ENCODE assay signal across 15 cellular contexts in the genomic region with DNA sequence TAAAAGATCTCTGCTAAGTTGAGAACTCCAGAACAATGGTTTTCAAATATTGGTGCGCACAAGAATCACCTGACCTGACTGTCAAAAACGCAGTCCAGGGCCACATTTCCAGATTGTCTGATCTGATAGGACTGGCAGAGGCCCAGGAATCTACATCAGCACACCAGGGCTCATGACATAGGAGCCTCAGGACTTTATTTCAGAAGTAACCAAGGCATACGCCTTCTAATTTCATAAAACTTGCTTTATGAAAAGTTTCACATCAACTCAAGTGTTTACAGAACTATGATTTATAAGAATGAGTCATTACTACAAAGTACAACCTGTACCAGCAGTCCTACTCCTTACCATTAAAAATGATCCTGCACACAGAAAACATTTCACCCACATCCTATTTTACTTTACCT. TPM values are rescaled to one million over a fixed set of nuclear protein-coding genes. Genes with fewer than 3 reads are reported as not detected.
A peak's percentile ranks its signal among the peaks of the same experiment; 100 is the strongest.
DNase-seq lines count a peak whose midpoint lies in the region; ATAC-seq and TF ChIP-seq lines count a peak whose summit lies in the region.
"Had no signal": no experiment of that assay in that cellular context is flagged by ENCODE, and none has a peak within 500 bp of the region (broad histone marks: within the 10 kb centered on the region; RNA-seq: fewer than 3 reads in every experiment).

No MANE protein-coding gene starts in this region.

- WGBS in lung, 2 donors = 49 to 61% methylated on average over 3 of the region's 3 CpGs
- 70 to 81% methylated on average over 3 of the region's 3 CpGs for WGBS in thyroid gland, 2 donors

- H3K36me3 Mint-ChIP-seq in type B pancreatic cell = no peaks in the 10 kb centered on the region
- H3K36me3 Mint-ChIP-seq: IgD-negative memory B cell had no signal

- H3K4me1 Mint-ChIP-seq in type B pancreatic cell (ENCODE audit: unreplicated experiment) = peaks cover 4% of the 10 kb centered on the region

- intact Hi-C loops in colonic mucosa (cut with DNase I) = loop anchor here (2.0 to 5.0 kb wide), 2 partner anchors 248 to 432 kb away; a partner anchor contains a TSS
- intact Hi-C loops in thyroid gland (cut with DNase I) = loop anchor here (5.0 to 10.0 kb wide), 3 partner anchors 42 to 580 kb away; no protein-coding TSS in a partner anchor

- ATAC-seq in lung (ENCODE audit: insufficient read depth, low FRiP score) = peak; percentile 42
- ATAC-seq in GM21367 (IDR thresholded peaks at IDR 0.05; ENCODE audit: unreplicated experiment) = no peak
- ATAC-seq: Right ventricle myocardium inferior had no signal

- no peak for TF ChIP-seq POLR2A in thyroid gland (IDR thresholded peaks at IDR 0.05)

- no peak overlapping the region for H3K9ac ChIP-seq in colonic mucosa (ENCODE audit: low read depth in 2 of 2, low read length in 2 of 2)

- peak overlapping the region; percentile 25 for H3K4me3 Mint-ChIP-seq in type B pancreatic cell
- H3K4me3 Mint-ChIP-seq: CD4-positive, alpha-beta T cell; IgD-negative memory B cell had no signal

- DNase-seq in NCI-H69 (lab: John Stamatoyannopoulos, UW) (peak; percentile 16), colonic mucosa (peak; percentile 44), lung (ENCODE audit: low spot score) (peak; percentile 40), type B pancreatic cell (ENCODE audit: extremely low spot score, unreplicated experiment) (no peak), thyroid gland (no peak), NCI-H2081 (lab: John Stamatoyannopoulos, UW) (no peak), GOT3 (lab: John Stamatoyannopoulos, UW) (no peak)
- DNase-seq: anterior cingulate cortex; CD4-positive, alpha-beta T cell; GDM1; NCI-H1417 treated with DMSO at 0.1 percent for 48 hours had no signal

- no peak for TF ChIP-seq CTCF in colonic mucosa (IDR thresholded peaks at IDR 0.05)
- no peak for TF ChIP-seq CTCF in lung (IDR thresholded peaks at IDR 0.05; ENCODE audit: control extremely low read depth, extremely low read depth)
- no peak for TF ChIP-seq CTCF in type B pancreatic cell (conservative IDR thresholded peaks at IDR 0.05)
- no peak for TF ChIP-seq CTCF in thyroid gland (IDR thresholded peaks at IDR 0.05)

- no peaks in the 10 kb centered on the region for H3K4me1 ChIP-seq in colonic mucosa
- H3K4me1 ChIP-seq in lung (ENCODE audit: control insufficient read depth in 2 of 2, insufficient read depth in 2 of 2, low read length in 2 of 2) = peaks cover 0 to 5% of the 10 kb centered on the region in 2 donors
- H3K4me1 ChIP-seq in thyroid gland = peaks cover 5 to 7% of the 10 kb centered on the region in 2 donors

- peaks cover 4% of the 10 kb centered on the region for H3K9me3 Mint-ChIP-seq in type B pancreatic cell
- H3K9me3 Mint-ChIP-seq: activated T-helper 2 cell treated with anti-CD3 and anti-CD28 coated beads, Interferon-gamma antibody, Interleukin-2, Interleukin-4, amounts not matched to agents 10 μg/mL and 5 μg/mL and 100 μg/mL, durations not matched to agents 14 hours and 24 hours and 36 hours; CD4-positive, alpha-beta T cell; IgD-negative memory B cell had no signal

- H3K4me3 ChIP-seq in colonic mucosa = no peak overlapping the region
- no peak overlapping the region for H3K4me3 ChIP-seq in lung
- H3K4me3 ChIP-seq in thyroid gland (replicated peaks in 1 of 3) = no peak overlapping the region

- H3K27ac ChIP-seq in colonic mucosa (no peak overlapping the region), lung (ENCODE audit: low read depth in 1 of 2, low read length in 1 of 2) (peak overlapping the region in 1 of 2 donors; percentile 64), thyroid gland (no peak overlapping the region)

- H3K27me3 ChIP-seq in colonic mucosa = no peaks in the 10 kb centered on the region
- H3K27me3 ChIP-seq in lung (ENCODE audit: control insufficient read depth, insufficient read depth) = no peaks in the 10 kb centered on the region
- no peaks in the 10 kb centered on the region for H3K27me3 ChIP-seq in thyroid gland

- H3K36me3 ChIP-seq in colonic mucosa (no peaks in the 10 kb centered on the region), lung (ENCODE audit: control insufficient read depth in 2 of 2, insufficient read depth in 2 of 2, low read length in 2 of 2) (no peaks in the 10 kb centered on the region), thyroid gland (no peaks in the 10 kb centered on the region)

- peak overlapping the region; percentile 85 for H3K27ac Mint-ChIP-seq in type B pancreatic cell
- H3K27ac Mint-ChIP-seq: activated T-helper 2 cell treated with anti-CD3 and anti-CD28 coated beads, Interferon-gamma antibody, Interleukin-2, Interleukin-4, amounts not matched to agents 10 μg/mL and 5 μg/mL and 100 μg/mL, durations not matched to agents 14 hours and 24 hours and 36 hours; CD4-positive, alpha-beta T cell had no signal

- H3K27me3 Mint-ChIP-seq in type B pancreatic cell = peaks cover 8% of the 10 kb centered on the region

- H3K9me3 ChIP-seq in colonic mucosa = no peaks in the 10 kb centered on the region
- H3K9me3 ChIP-seq in lung (ENCODE audit: control insufficient read depth in 2 of 2, insufficient read depth in 1 of 2, low read length in 1 of 2) = no peaks in the 10 kb centered on the region
- H3K9me3 ChIP-seq in thyroid gland = no peaks in the 10 kb centered on the region

RNA-seq across cellular contexts. Expression of a gene that starts 47.7 kb away (rescaled TPM):
- total RNA-seq in colonic mucosa = 10 to 100 TPM; 26.1 to 28.3 TPM
- 10 to 100 TPM in 1 of 2 donors, 1 to 10 TPM in 1; 2.6 to 11.7 TPM for total RNA-seq in lung
- polyA plus RNA-seq in lung = 1 to 10 TPM; 2.7 to 4.1 TPM
- total RNA-seq in type B pancreatic cell (ENCODE audit: low replicate concordance) = 7.8 and 31.8 TPM in 2 replicates
- 1 to 10 TPM in 1 of 4 donors, under 1 TPM in 3; 0.10 to 1.1 (median 0.32) TPM for total RNA-seq in thyroid gland

RNA-seq across cellular contexts. Expression of a gene that starts 53.3 kb away (rescaled TPM):
- total RNA-seq in colonic mucosa (1 to 10 TPM in 1 of 2 donors, under 1 TPM in 1; 0.84 to 5.3 TPM), lung (10 to 100 TPM; 10.6 to 20.1 TPM), type B pancreatic cell (ENCODE audit: low replicate concordance) (24.2 and 32.3 TPM in 2 replicates), thyroid gland (10 to 100 TPM in 1 of 4 donors, 1 to 10 TPM in 3; 2.7 to 13.2 (median 4.9) TPM)
- polyA plus RNA-seq in lung = 1 to 10 TPM; 3.3 to 6.4 TPM
- total RNA-seq: activated T-helper 2 cell treated with anti-CD3 and anti-CD28 coated beads, Interferon-gamma antibody, Interleukin-2, Interleukin-4, amounts not matched to agents 10 μg/mL and 5 μg/mL and 100 μg/mL, durations not matched to agents 14 hours and 24 hours and 36 hours; CD4-positive, alpha-beta T cell had no signal
- polyA plus RNA-seq: IgD-negative memory B cell had no signal

Comparison
In these comparisons a context has a peak if more than half of its experiments do, and no peak if none do; other contexts are left out.
1. DNase-seq: peak in NCI-H69 (single experiment), colonic mucosa (single experiment) and lung (single experiment); none in type B pancreatic cell (single experiment), thyroid gland (0 of 2), NCI-H2081 (0 of 2) and GOT3 (single experiment).